Comparison of ENCODE assay signal across 21 cellular contexts in the genomic region with DNA sequence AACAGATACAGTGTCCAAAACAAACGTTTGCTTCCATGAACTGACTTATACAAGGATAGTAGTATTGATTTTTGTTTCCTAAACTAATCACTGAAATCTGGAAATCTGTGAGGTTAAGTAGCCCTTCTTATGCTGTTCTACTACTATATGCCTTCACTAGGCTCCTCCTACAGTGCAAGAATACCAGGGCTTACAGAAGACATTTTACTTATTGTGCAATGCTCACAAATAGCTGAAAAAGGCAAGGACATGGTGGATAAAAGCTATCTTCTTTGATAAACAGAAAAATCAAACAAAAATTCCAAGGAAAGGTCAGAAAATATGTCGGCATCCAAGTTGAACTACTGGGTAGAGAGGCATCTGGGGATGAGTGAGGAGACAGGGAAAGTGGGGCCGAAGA.
"Had no signal": no experiment of that assay in that cellular context is flagged by ENCODE, and none has a peak within 500 bp of the region (broad histone marks: within the 10 kb centered on the region; RNA-seq: fewer than 3 reads in every experiment).

No MANE protein-coding gene starts in this region.

- H3K4me3 ChIP-seq: cardiac muscle cell had no signal

- H3K36me3 ChIP-seq: brain microvascular endothelial cell, cardiac muscle cell had no signal

- H3K9me3 Mint-ChIP-seq: activated B cell treated with CpG ODN at 0.5 μM for 24 hours; activated CD4-positive, alpha-beta memory T cell treated with anti-CD3 and anti-CD28 coated beads, Interleukin-2, amount 10 ng/mL, durations not matched to agents 7 days and 5 days; activated CD4-positive, alpha-beta T cell treated with anti-CD3 and anti-CD28 coated beads, Interleukin-2, amount 10 ng/mL, durations not matched to agents 7 days and 5 days; activated naive CD4-positive, alpha-beta T cell treated with anti-CD3 and anti-CD28 coated beads for 36 hours; activated T-helper 17 cell treated with anti-CD3 and anti-CD28 coated beads, Interleukin-2, amount 50 U/mL, for 72 hours had no signal

- H3K27ac Mint-ChIP-seq: activated B cell treated with CpG ODN at 0.5 μM for 24 hours; activated CD4-positive, alpha-beta memory T cell treated with anti-CD3 and anti-CD28 coated beads, Interleukin-2, amount 10 ng/mL, durations not matched to agents 7 days and 5 days; activated CD4-positive, alpha-beta T cell treated with anti-CD3 and anti-CD28 coated beads, Interleukin-2, amount 10 ng/mL, durations not matched to agents 7 days and 5 days; activated naive CD4-positive, alpha-beta T cell treated with anti-CD3 and anti-CD28 coated beads for 36 hours; activated naive CD8-positive, alpha-beta T cell; activated T-helper 17 cell treated with anti-CD3 and anti-CD28 coated beads, Interleukin-2, amount 50 U/mL, for 72 hours; T-helper 17 cell had no signal

- ATAC-seq: T-helper 17 cell had no signal

- DNase-seq: activated B cell treated with CpG ODN at 0.5 μM for 24 hours; activated CD4-positive, alpha-beta memory T cell treated with anti-CD3 and anti-CD28 coated beads, Interleukin-2, amount 10 ng/mL, durations not matched to agents 7 days and 5 days; activated CD4-positive, alpha-beta T cell treated with anti-CD3 and anti-CD28 coated beads, Interleukin-2, amount 10 ng/mL, durations not matched to agents 7 days and 5 days; activated gamma-delta T cell; activated naive CD4-positive, alpha-beta T cell treated with anti-CD3 and anti-CD28 coated beads for 36 hours; activated T-cell treated with anti-CD3 and anti-CD28 coated beads for 4 hours; activated T-cell treated with anti-CD3 and anti-CD28 coated beads, Interleukin-2, amount 50 U/mL, for 48 hours; brain microvascular endothelial cell; KG1; NCI-H146; NCI-H187 treated with DMSO at 0.1 percent for 48 hours; NCI-H2171; NCI-H226; NCI-H526; NCI-H774; SIG-M5; T-helper 17 cell; T-helper 9 cell had no signal

- H3K4me3 Mint-ChIP-seq: activated B cell treated with CpG ODN at 0.5 μM for 24 hours; activated CD4-positive, alpha-beta memory T cell treated with anti-CD3 and anti-CD28 coated beads, Interleukin-2, amount 10 ng/mL, durations not matched to agents 7 days and 5 days; activated CD4-positive, alpha-beta T cell treated with anti-CD3 and anti-CD28 coated beads, Interleukin-2, amount 10 ng/mL, durations not matched to agents 7 days and 5 days; activated naive CD4-positive, alpha-beta T cell treated with anti-CD3 and anti-CD28 coated beads for 36 hours; activated naive CD8-positive, alpha-beta T cell; activated T-helper 17 cell treated with anti-CD3 and anti-CD28 coated beads, Interleukin-2, amount 50 U/mL, for 72 hours; T-helper 17 cell had no signal

- H3K27ac ChIP-seq: brain microvascular endothelial cell, cardiac muscle cell had no signal

- H3K27me3 ChIP-seq: brain microvascular endothelial cell, cardiac muscle cell had no signal

- H3K27me3 Mint-ChIP-seq: activated B cell treated with CpG ODN at 0.5 μM for 24 hours; activated CD4-positive, alpha-beta memory T cell treated with anti-CD3 and anti-CD28 coated beads, Interleukin-2, amount 10 ng/mL, durations not matched to agents 7 days and 5 days; activated CD4-positive, alpha-beta T cell treated with anti-CD3 and anti-CD28 coated beads, Interleukin-2, amount 10 ng/mL, durations not matched to agents 7 days and 5 days; activated naive CD8-positive, alpha-beta T cell; activated T-helper 17 cell treated with anti-CD3 and anti-CD28 coated beads, Interleukin-2, amount 50 U/mL, for 72 hours; T-helper 17 cell had no signal
